ENCODE assay signal across 29 cellular contexts in genomic region chr12:40760821-40761220, GRCh38.
"Had no signal": no experiment of that assay in that cellular context is flagged by ENCODE, and none has a peak within 500 bp of the region (broad histone marks: within the 10 kb centered on the region; RNA-seq: fewer than 3 reads in every experiment).

No MANE protein-coding gene starts in this region.

- H2AFZ ChIP-seq: neural progenitor cell, parathyroid adenoma had no signal

- ATAC-seq: natural killer cell; psoas muscle; right cardiac atrium; right lobe of liver; stimulated activated memory B cell treated with anti-CD40 and anti-IgM and Interleukin-4, amounts not matched to agents 10 μg/mL and 1 μg/mL and 100 μg/mL, for 72 hours; stimulated activated naive CD8-positive, alpha-beta T cell treated with anti-CD3 and anti-CD28 coated beads, Interleukin-15, amount 100 ng/mL, for 72 hours; stimulated activated naive CD8-positive, alpha-beta T cell treated with anti-CD3 and anti-CD28 coated beads, Interleukin-15, Interleukin-2, amounts not matched to agents 100 U/mL and 50 U/mL, for 24 hours; upper lobe of right lung had no signal

- H3K4me3 Mint-ChIP-seq: natural killer cell; nephron; neural progenitor cell; stimulated activated memory B cell treated with anti-CD40 and anti-IgM and Interleukin-4, amounts not matched to agents 10 μg/mL and 1 μg/mL and 100 μg/mL, for 72 hours; stimulated activated naive CD8-positive, alpha-beta T cell treated with anti-CD3 and anti-CD28 coated beads, Interleukin-15, amount 100 ng/mL, for 72 hours; type B pancreatic cell had no signal

- H3K4me3 ChIP-seq: neural progenitor cell, ovary, psoas muscle, right lobe of liver, sigmoid colon, suprapubic skin, testis, tibial artery, transverse colon, upper lobe of right lung, uterus had no signal

- FAIRE-seq: small intestine had no signal

- H3K79me2 ChIP-seq: parathyroid adenoma had no signal

- H3K9me3 ChIP-seq: ovary, psoas muscle, right lobe of liver, suprapubic skin, testis, tibial artery, transverse colon, upper lobe of right lung, uterus had no signal

- H3K9ac ChIP-seq: neural progenitor cell, parathyroid adenoma had no signal

- H3K4me2 ChIP-seq: neural progenitor cell had no signal

- H3K27me3 ChIP-seq: neural progenitor cell, ovary, right lobe of liver, sigmoid colon, suprapubic skin, testis, tibial artery, transverse colon, upper lobe of right lung, uterus had no signal

- H3K9me3 Mint-ChIP-seq: nephron; stimulated activated memory B cell treated with anti-CD40 and anti-IgM and Interleukin-4, amounts not matched to agents 10 μg/mL and 1 μg/mL and 100 μg/mL, for 72 hours; type B pancreatic cell had no signal

- H3K36me3 Mint-ChIP-seq: natural killer cell; neural progenitor cell; stimulated activated memory B cell treated with anti-CD40 and anti-IgM and Interleukin-4, amounts not matched to agents 10 μg/mL and 1 μg/mL and 100 μg/mL, for 72 hours; type B pancreatic cell had no signal

- H3K27ac ChIP-seq: neural progenitor cell, ovary, parathyroid adenoma, psoas muscle, right lobe of liver, sigmoid colon, suprapubic skin, testis, tibial artery, transverse colon, upper lobe of right lung, uterus had no signal

- H3K4me1 Mint-ChIP-seq: natural killer cell; nephron; neural progenitor cell; stimulated activated memory B cell treated with anti-CD40 and anti-IgM and Interleukin-4, amounts not matched to agents 10 μg/mL and 1 μg/mL and 100 μg/mL, for 72 hours; stimulated activated naive CD8-positive, alpha-beta T cell treated with anti-CD3 and anti-CD28 coated beads, Interleukin-15, amount 100 ng/mL, for 72 hours had no signal

- H3K27ac Mint-ChIP-seq: natural killer cell; nephron; neural progenitor cell; progenitor cell of endocrine pancreas; stimulated activated memory B cell treated with anti-CD40 and anti-IgM and Interleukin-4, amounts not matched to agents 10 μg/mL and 1 μg/mL and 100 μg/mL, for 72 hours; stimulated activated naive CD8-positive, alpha-beta T cell treated with anti-CD3 and anti-CD28 coated beads, Interleukin-15, amount 100 ng/mL, for 72 hours; type B pancreatic cell had no signal

- DNase-seq: natural killer cell; occipital lobe; ovary; posterior cingulate gyrus; psoas muscle; right cardiac atrium; right lobe of liver; sigmoid colon; small intestine; stimulated activated CD4-positive, alpha-beta T cell treated with anti-CD3 and anti-CD28 coated beads, Interleukin-15, amount 100 ng/mL, for 24 hours; stimulated activated CD4-positive, alpha-beta T cell treated with anti-CD3 and anti-CD28 coated beads, Interleukin-2, amount 100 ng/mL, for 24 hours; stimulated activated CD4-positive, alpha-beta T cell treated with anti-CD3 and anti-CD28 coated beads, Interleukin-2, amount 100 ng/mL, for 48 hours; stimulated activated CD4-positive, alpha-beta T cell treated with anti-CD3 and anti-CD28 coated beads, Interleukin-4, amount 100 ng/mL, for 24 hours; stimulated activated naive CD4-positive, alpha-beta T cell; stimulated activated naive CD8-positive, alpha-beta T cell treated with anti-CD3 and anti-CD28 coated beads, Interleukin-15, amount 100 ng/mL, for 72 hours; stimulated activated naive CD8-positive, alpha-beta T cell treated with anti-CD3 and anti-CD28 coated beads, Interleukin-15, Interleukin-2, amounts not matched to agents 100 U/mL and 50 U/mL, for 24 hours; substantia nigra; testis; tibial artery; transverse colon; upper lobe of right lung; uterus had no signal

- H3K4me1 ChIP-seq: neural progenitor cell, parathyroid adenoma, psoas muscle, right lobe of liver, sigmoid colon, suprapubic skin, testis, tibial artery, transverse colon, upper lobe of right lung, uterus had no signal

- H3K36me3 ChIP-seq: neural progenitor cell, ovary, right lobe of liver, sigmoid colon, suprapubic skin, tibial artery, transverse colon, upper lobe of right lung, uterus had no signal
